ENCODE assay signal across 2 cellular contexts in the genomic region with DNA sequence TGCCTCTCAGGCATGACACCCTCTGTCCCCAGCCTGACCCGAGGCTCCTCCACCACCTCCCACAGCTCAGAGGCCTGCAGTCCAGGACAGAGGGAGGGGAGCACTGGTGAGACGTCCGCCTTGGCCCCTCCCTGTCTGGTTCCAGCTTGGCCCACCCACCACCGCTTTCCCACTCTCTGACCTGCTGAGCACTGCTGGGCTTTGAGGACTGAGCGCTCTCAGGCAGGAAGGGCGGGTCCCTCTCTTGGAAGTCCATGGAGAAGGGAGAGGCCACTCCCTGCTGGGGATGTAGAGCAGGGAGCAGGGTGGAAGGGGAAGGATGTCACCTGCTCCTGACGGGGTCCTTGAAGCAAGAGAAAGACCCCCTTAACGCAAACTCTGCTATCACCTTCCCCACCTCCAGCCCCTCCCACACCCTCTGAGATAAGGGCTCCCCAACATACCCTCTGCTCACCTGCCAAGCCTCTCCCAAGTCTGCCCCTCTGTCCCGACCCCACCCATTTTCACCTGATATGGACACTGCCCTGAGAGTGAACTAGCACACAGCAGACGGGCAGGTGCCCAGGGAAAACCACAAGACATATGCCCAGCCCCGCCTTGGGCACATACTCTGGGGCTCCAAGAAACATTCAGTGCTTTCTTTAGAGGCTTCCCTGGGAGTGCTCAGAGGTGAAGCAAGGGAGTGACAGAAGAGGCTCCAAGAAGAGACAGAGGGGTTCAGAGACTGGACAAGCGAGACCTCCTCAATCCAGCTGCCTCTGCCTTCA.
TF ChIP-seq lines count a peak whose summit lies in the region.

No MANE protein-coding gene starts in this region.

TF ChIP-seq in A549, 52 proteins besides CTCF, POLR2A, EP300 and RAD21 (continued from another document):
- TF ChIP-seq, protein P1, sequence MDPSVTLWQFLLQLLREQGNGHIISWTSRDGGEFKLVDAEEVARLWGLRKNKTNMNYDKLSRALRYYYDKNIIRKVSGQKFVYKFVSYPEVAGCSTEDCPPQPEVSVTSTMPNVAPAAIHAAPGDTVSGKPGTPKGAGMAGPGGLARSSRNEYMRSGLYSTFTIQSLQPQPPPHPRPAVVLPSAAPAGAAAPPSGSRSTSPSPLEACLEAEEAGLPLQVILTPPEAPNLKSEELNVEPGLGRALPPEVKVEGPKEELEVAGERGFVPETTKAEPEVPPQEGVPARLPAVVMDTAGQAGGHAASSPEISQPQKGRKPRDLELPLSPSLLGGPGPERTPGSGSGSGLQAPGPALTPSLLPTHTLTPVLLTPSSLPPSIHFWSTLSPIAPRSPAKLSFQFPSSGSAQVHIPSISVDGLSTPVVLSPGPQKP (IDR thresholded peaks at IDR 0.05; ENCODE audit: low read depth, low read length), result no peak
- TF ChIP-seq GATA3 (IDR thresholded peaks at IDR 0.05; ENCODE audit: borderline replicate concordance) (no peak), EHMT2 (IDR thresholded peaks at IDR 0.05; ENCODE audit: low read depth) (no peak), PHF8 (IDR thresholded peaks at IDR 0.05; ENCODE audit: borderline replicate concordance, low read depth) (no peak), MAZ (IDR thresholded peaks at IDR 0.05; ENCODE audit: borderline replicate concordance, low read depth, low read length) (no peak), RARB (CRISPR knock-in tag; IDR thresholded peaks at IDR 0.05) (no peak), ZSCAN20 (CRISPR knock-in tag; IDR thresholded peaks at IDR 0.05) (no peak), NR3C1 (IDR thresholded peaks at IDR 0.05) (no peak), TFCP2L1 (CRISPR knock-in tag; IDR thresholded peaks at IDR 0.05) (no peak), TP53 (CRISPR knock-in tag; IDR thresholded peaks at IDR 0.05) (no peak), JUNB (IDR thresholded peaks at IDR 0.05) (no peak), CHD2 (IDR thresholded peaks at IDR 0.05; ENCODE audit: low read length, partially characterized antibody) (no peak), SMC3 (IDR thresholded peaks at IDR 0.05) (no peak)
- TF ChIP-seq, protein P2, sequence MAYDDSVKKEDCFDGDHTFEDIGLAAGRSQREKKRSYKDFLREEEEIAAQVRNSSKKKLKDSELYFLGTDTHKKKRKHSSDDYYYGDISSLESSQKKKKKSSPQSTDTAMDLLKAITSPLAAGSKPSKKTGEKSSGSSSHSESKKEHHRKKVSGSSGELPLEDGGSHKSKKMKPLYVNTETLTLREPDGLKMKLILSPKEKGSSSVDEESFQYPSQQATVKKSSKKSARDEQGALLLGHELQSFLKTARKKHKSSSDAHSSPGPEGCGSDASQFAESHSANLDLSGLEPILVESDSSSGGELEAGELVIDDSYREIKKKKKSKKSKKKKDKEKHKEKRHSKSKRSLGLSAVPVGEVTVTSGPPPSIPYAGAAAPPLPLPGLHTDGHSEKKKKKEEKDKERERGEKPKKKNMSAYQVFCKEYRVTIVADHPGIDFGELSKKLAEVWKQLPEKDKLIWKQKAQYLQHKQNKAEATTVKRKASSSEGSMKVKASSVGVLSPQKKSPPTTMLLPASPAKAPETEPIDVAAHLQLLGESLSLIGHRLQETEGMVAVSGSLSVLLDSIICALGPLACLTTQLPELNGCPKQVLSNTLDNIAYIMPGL (CRISPR knock-in tag; IDR thresholded peaks at IDR 0.05; ENCODE audit: borderline replicate concordance), result no peak

TF ChIP-seq in HEK293, 187 proteins besides CTCF, POLR2A, EP300 and RAD21 (continued from another document):
- TF ChIP-seq, protein P3, sequence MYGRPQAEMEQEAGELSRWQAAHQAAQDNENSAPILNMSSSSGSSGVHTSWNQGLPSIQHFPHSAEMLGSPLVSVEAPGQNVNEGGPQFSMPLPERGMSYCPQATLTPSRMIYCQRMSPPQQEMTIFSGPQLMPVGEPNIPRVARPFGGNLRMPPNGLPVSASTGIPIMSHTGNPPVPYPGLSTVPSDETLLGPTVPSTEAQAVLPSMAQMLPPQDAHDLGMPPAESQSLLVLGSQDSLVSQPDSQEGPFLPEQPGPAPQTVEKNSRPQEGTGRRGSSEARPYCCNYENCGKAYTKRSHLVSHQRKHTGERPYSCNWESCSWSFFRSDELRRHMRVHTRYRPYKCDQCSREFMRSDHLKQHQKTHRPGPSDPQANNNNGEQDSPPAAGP (tag by site-specific recombination; IDR thresholded peaks at IDR 0.05), result peak; percentile 29; the same call in 1 of the 2 replicates
- TF ChIP-seq ZNF214 (tag by site-specific recombination; IDR thresholded peaks at IDR 0.05; ENCODE audit: borderline replicate concordance) (no peak), ZIC2 (tag by site-specific recombination; IDR thresholded peaks at IDR 0.05) (peak; percentile 29; the same call in 1 of the 2 replicates)
- TF ChIP-seq, protein P4, sequence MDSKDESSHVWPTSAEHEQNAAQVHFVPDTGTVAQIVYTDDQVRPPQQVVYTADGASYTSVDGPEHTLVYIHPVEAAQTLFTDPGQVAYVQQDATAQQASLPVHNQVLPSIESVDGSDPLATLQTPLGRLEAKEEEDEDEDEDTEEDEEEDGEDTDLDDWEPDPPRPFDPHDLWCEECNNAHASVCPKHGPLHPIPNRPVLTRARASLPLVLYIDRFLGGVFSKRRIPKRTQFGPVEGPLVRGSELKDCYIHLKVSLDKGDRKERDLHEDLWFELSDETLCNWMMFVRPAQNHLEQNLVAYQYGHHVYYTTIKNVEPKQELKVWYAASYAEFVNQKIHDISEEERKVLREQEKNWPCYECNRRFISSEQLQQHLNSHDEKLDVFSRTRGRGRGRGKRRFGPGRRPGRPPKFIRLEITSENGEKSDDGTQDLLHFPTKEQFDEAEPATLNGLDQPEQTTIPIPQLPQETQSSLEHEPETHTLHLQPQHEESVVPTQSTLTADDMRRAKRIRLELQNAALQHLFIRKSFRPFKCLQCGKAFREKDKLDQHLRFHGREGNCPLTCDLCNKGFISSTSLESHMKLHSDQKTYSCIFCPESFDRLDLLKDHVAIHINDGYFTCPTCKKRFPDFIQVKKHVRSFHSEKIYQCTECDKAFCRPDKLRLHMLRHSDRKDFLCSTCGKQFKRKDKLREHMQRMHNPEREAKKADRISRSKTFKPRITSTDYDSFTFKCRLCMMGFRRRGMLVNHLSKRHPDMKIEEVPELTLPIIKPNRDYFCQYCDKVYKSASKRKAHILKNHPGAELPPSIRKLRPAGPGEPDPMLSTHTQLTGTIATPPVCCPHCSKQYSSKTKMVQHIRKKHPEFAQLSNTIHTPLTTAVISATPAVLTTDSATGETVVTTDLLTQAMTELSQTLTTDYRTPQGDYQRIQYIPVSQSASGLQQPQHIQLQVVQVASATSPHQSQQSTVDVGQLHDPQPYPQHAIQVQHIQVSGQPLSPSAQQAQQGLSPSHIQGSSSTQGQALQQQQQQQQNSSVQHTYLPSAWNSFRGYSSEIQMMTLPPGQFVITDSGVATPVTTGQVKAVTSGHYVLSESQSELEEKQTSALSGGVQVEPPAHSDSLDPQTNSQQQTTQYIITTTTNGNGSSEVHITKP (tag by site-specific recombination; IDR thresholded peaks at IDR 0.05), result peak; percentile 41
